ENCODE assay signal across 8 cellular contexts in the genomic region with DNA sequence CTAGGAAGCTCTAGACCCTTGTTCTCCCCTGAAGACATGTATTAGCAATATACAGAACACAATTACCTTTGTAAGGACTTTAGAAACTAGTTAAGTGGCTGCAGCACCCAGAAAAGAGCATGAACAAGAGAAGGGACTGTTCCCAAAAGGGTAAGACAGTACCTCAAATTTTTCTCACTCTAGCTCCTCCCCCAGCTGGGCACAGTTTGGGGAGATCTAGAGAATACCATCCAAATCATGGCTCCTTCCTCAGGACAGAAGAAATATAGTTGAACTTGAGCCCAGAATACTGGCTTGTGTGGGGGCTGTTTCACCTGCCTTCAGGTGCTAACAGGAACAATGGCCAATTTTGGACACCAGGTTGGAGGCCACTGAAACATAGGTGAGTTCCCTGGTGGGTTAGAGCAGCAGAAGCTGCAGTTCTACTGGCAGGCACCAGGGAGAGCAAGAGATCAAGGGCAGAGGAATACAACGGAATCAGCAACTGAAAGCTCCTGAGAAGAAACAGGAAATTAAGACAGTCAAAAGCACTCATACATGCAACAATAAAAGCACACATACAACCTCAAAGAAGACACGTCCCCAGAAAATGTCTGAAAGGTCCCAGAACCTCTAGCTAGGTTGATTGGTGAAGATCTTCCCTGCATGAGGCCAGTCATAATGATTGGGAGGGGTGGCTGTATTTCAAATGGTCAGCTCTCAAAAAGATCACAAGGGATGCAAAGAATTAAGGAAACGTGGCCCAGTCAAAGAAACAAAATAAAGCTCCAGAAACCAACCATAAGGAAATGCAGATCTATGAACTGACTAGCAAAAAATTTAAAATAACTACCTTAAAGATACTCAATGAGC.
DNase-seq lines count a peak whose midpoint lies in the region; ATAC-seq and TF ChIP-seq lines count a peak whose summit lies in the region.

No MANE protein-coding gene starts in this region.

- H3K36me3 ChIP-seq in BLaER1 (no peaks in the 10 kb centered on the region), neuronal stem cell (replicated peaks in 1 of 2; ENCODE audit: control insufficient read depth in 2 of 2, insufficient read depth in 2 of 2, low read length in 2 of 2) (no peaks in the 10 kb centered on the region), upper lobe of right lung (no peaks in the 10 kb centered on the region)

- no peak overlapping the region for H3K14ac ChIP-seq in neuronal stem cell (ENCODE audit: low read length)

- no peak overlapping the region for H4K91ac ChIP-seq in neuronal stem cell (ENCODE audit: low read depth, low read length, poor library complexity)

- H3K4me3 ChIP-seq in BLaER1 (no peak overlapping the region), epithelial cell of proximal tubule (ENCODE audit: low read depth, low read length) (no peak overlapping the region), neuronal stem cell (ENCODE audit: low read length in 2 of 2) (no peak overlapping the region), upper lobe of right lung (no peak overlapping the region)

- ATAC-seq in GM18858 (IDR thresholded peaks at IDR 0.05; ENCODE audit: unreplicated experiment) (peak; percentile 89), HG03045 (IDR thresholded peaks at IDR 0.05; ENCODE audit: unreplicated experiment) (peak; percentile 87), upper lobe of right lung (peak; percentile 97)

- intact Hi-C loops in upper lobe of right lung (cut with DNase I): no loop called here

- no peak overlapping the region for H3K4ac ChIP-seq in neuronal stem cell (ENCODE audit: low read length)

- H3K4me2 ChIP-seq in BLaER1 (peak overlapping the region; percentile 26; the same call in 1 of the 2 replicates), neuronal stem cell (ENCODE audit: insufficient read depth, low read length, poor library complexity, severe bottlenecking) (no peak overlapping the region)

- no peak overlapping the region for H2BK5ac ChIP-seq in neuronal stem cell (ENCODE audit: low read length)

- H4K8ac ChIP-seq in neuronal stem cell (ENCODE audit: low read depth, low read length): no peak overlapping the region

- no CpG with 5 or more reads among the region's 3 CpGs for WGBS in neuronal stem cell (ENCODE audit: extremely low coverage in 2 of 2, insufficient read length in 2 of 2, insufficient replicate concordance in 1 of 2), 2 donors

- peak; percentile 41 to 83 for DNase-seq in NOMO-1 (lab: John Stamatoyannopoulos, UW; ENCODE audit: unreplicated experiment in 2 of 2)
- DNase-seq in activated CD8-positive, alpha-beta memory T cell treated with anti-CD3 and anti-CD28 coated beads for 4 hours (ENCODE audit: low read depth in 2 of 2): peak; percentile 9 to 19
- peak; percentile 4 for DNase-seq in epithelial cell of proximal tubule (ENCODE audit: low read depth)
- peak; percentile 15 for DNase-seq in neuronal stem cell (ENCODE audit: low spot score)
- DNase-seq in upper lobe of right lung: no peak

- H3K9ac ChIP-seq in BLaER1 (no peak overlapping the region), neuronal stem cell (ENCODE audit: low read depth, low read length, poor library complexity) (no peak overlapping the region)

- H2AFZ ChIP-seq in neuronal stem cell (ENCODE audit: low read length): peak overlapping the region; percentile 75

- no peak overlapping the region for H2AK5ac ChIP-seq in neuronal stem cell (ENCODE audit: low read depth, low read length)

- TF ChIP-seq CTCF in epithelial cell of proximal tubule (conservative IDR thresholded peaks at IDR 0.05; ENCODE audit: low read depth, low read length): peak; percentile 92
- peak; percentile 87 for TF ChIP-seq CTCF in upper lobe of right lung (IDR thresholded peaks at IDR 0.05)

- H3K79me1 ChIP-seq in neuronal stem cell (ENCODE audit: low read depth, low read length): no peaks in the 10 kb centered on the region

- no peaks in the 10 kb centered on the region for H3K27me3 ChIP-seq in BLaER1
- no peaks in the 10 kb centered on the region for H3K27me3 ChIP-seq in neuronal stem cell (ENCODE audit: control insufficient read depth in 3 of 3, insufficient read depth in 3 of 3, low read depth in 1 of 3, low read length in 3 of 3)
- peaks cover 6% of the 10 kb centered on the region for H3K27me3 ChIP-seq in upper lobe of right lung

- H2BK15ac ChIP-seq in neuronal stem cell (ENCODE audit: low read length): no peak overlapping the region

- H3K4me1 ChIP-seq in BLaER1 (peaks cover 10% of the 10 kb centered on the region; the same call in 1 of the 2 replicates), neuronal stem cell (ENCODE audit: control insufficient read depth in 2 of 2, insufficient read depth in 1 of 2, low read depth in 1 of 2, low read length in 2 of 2) (no peaks in the 10 kb centered on the region), upper lobe of right lung (no peaks in the 10 kb centered on the region)

- no peak overlapping the region for H3K23ac ChIP-seq in neuronal stem cell (ENCODE audit: low read depth, low read length, poor library complexity)

- no peak overlapping the region for H2BK12ac ChIP-seq in neuronal stem cell (ENCODE audit: low read length)

- H3K18ac ChIP-seq in neuronal stem cell (ENCODE audit: low read length): no peak overlapping the region

- H3K27ac ChIP-seq in BLaER1 (no peak overlapping the region), neuronal stem cell (replicated peaks; ENCODE audit: low read length) (no peak overlapping the region), upper lobe of right lung (no peak overlapping the region)

- H2BK120ac ChIP-seq in neuronal stem cell (ENCODE audit: low read depth, low read length): no peak overlapping the region

- H3K9me3 ChIP-seq in BLaER1 (peaks cover 14% of the 10 kb centered on the region), neuronal stem cell (replicated peaks in 1 of 2; ENCODE audit: control insufficient read depth in 2 of 2, insufficient read depth in 1 of 2, low read depth in 1 of 2, low read length in 2 of 2) (peaks cover 0 to 5% of the 10 kb centered on the region in 2 donors), upper lobe of right lung (no peaks in the 10 kb centered on the region)

- H4K20me1 ChIP-seq in BLaER1: no peaks in the 10 kb centered on the region
